8 cellular contexts compared by ENCODE assay signal in the genomic region with DNA sequence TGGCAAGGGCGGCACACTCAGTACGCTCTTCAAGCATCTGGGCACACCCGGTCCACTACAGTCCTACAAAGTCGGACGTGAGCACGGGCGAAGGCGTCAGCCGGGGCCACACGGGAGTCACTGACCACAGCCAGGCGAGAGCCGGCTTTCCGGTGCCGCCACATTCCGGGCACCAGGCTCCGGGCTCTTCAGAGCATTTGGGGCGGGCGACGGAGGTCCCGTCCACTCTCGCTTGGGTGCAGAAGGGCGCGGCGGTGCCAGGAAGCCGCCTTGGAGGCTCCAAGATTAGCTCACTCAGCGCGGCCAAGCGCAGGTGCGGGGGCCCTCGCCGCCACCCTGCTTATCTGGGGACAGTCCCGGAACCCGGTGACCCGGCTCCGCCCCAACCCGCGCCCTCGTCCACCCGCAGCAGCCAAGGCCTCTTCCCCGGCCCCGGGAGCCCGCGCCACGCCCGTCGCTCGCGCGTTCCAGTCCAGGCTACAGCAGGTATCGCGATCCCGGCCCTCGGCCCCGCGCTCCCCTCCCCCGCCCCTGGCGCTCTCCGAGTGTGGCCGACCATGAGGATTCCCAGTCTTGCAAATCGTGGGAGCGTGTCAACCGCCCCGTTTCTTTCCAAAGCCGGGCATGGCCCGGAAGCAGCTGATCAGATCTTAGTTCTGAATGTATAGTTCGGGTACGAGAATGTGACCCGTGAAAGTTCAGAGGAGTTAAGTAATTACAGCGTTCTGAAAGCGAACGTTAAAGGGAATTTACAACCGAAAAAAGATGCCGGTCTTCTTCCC. TPM values are rescaled to one million over a fixed set of nuclear protein-coding genes. Genes with fewer than 3 reads are reported as not detected.
A peak's percentile ranks its signal among the peaks of the same experiment; 100 is the strongest.
DNase-seq lines count a peak whose midpoint lies in the region; ATAC-seq and TF ChIP-seq lines count a peak whose summit lies in the region.

ADPRH (plus strand) TSS at position 127 of the 782 bp plus-strand sequence. CDS start 2,678 bp downstream, outside the sequence.

- WGBS in suprapubic skin, result 2% methylated on average over 20 of the region's 73 CpGs

- peak within 1 kb of the TSS; percentile 84 for H3K4me3 Mint-ChIP-seq in activated T-cell treated with anti-CD3 and anti-CD28 coated beads, Interleukin-2, amount 50 U/mL, for 24 hours
- peak within 1 kb of the TSS; percentile 91 for H3K4me3 Mint-ChIP-seq in natural killer cell

- no peak for TF ChIP-seq CTCF in fibroblast of mammary gland (conservative IDR thresholded peaks at IDR 0.05; ENCODE audit: control insufficient read depth, insufficient read depth, low read depth, low read length)
- no peak for TF ChIP-seq CTCF in natural killer cell (IDR thresholded peaks at IDR 0.05)
- TF ChIP-seq CTCF in suprapubic skin (IDR thresholded peaks at IDR 0.05), result no peak

- peaks cover 29% of the 10 kb centered on the region for H3K4me1 Mint-ChIP-seq in activated T-cell treated with anti-CD3 and anti-CD28 coated beads, Interleukin-2, amount 50 U/mL, for 24 hours (ENCODE audit: low read depth)
- peaks cover 12 to 18% of the 10 kb centered on the region in 2 donors for H3K4me1 Mint-ChIP-seq in natural killer cell

- peak; percentile 25 for DNase-seq in activated gamma-delta T cell treated with Interleukin-2 at 50 U/mL for 16 hours
- no peak for DNase-seq in activated gamma-delta T cell (lab: John Stamatoyannopoulos, UW)
- DNase-seq in NCI-H2227 (lab: John Stamatoyannopoulos, UW; ENCODE audit: unreplicated experiment), result peak; percentile 72
- peak; percentile 76 for DNase-seq in activated T-cell treated with anti-CD3 and anti-CD28 coated beads, Interleukin-2, amount 50 U/mL, for 24 hours
- peak; percentile 54 for DNase-seq in fibroblast of mammary gland (ENCODE audit: low read depth)
- peak; percentile 51 for DNase-seq in natural killer cell
- DNase-seq in suprapubic skin (ENCODE audit: low spot score in 2 of 2), result peak; percentile 81 to 88

- H3K27ac Mint-ChIP-seq in activated T-cell treated with anti-CD3 and anti-CD28 coated beads, Interleukin-2, amount 50 U/mL, for 24 hours, result peak within 1 kb of the TSS; percentile 91
- H3K27ac Mint-ChIP-seq in natural killer cell, result peak within 1 kb of the TSS; percentile 85 to 88

- intact Hi-C loops in natural killer cell (cut with micrococcal nuclease), result loop anchor here (5.0 kb wide), 1 partner anchor 82 kb away; the partner anchor contains the start of gene TIMMDC1

- peak in 1 of 2 donors; percentile 43 for TF ChIP-seq POLR2A in suprapubic skin (IDR thresholded peaks at IDR 0.05)

- H3K36me3 ChIP-seq in suprapubic skin, result no peaks in the 10 kb centered on the region

- peaks cover 14% of the 10 kb centered on the region for H3K4me1 ChIP-seq in suprapubic skin

- H3K27me3 Mint-ChIP-seq in activated T-cell treated with anti-CD3 and anti-CD28 coated beads, Interleukin-2, amount 50 U/mL, for 24 hours, result peaks cover 8% of the 10 kb centered on the region
- no peaks in the 10 kb centered on the region for H3K27me3 Mint-ChIP-seq in natural killer cell (ENCODE audit: low read depth in 2 of 2)

- no peak for TF ChIP-seq EP300 in suprapubic skin (IDR thresholded peaks at IDR 0.05)

- no peaks in the 10 kb centered on the region for H3K27me3 ChIP-seq in suprapubic skin

- no peaks in the 10 kb centered on the region for H3K9me3 ChIP-seq in suprapubic skin

- ATAC-seq in HG02852 (IDR thresholded peaks at IDR 0.05; ENCODE audit: unreplicated experiment) (peak; percentile 66), natural killer cell (peak; percentile 75 to 84 (median 78))

- no peaks in the 10 kb centered on the region for H3K9me3 Mint-ChIP-seq in activated T-cell treated with anti-CD3 and anti-CD28 coated beads, Interleukin-2, amount 50 U/mL, for 24 hours
- no peaks in the 10 kb centered on the region for H3K9me3 Mint-ChIP-seq in natural killer cell

- H3K36me3 Mint-ChIP-seq in activated T-cell treated with anti-CD3 and anti-CD28 coated beads, Interleukin-2, amount 50 U/mL, for 24 hours (ENCODE audit: low read depth), result no peaks in the 10 kb centered on the region
- no peaks in the 10 kb centered on the region for H3K36me3 Mint-ChIP-seq in natural killer cell

- H3K4me3 ChIP-seq in fibroblast of mammary gland (ENCODE audit: control insufficient read depth, low read depth, low read length) (peak within 1 kb of the TSS; percentile 54), suprapubic skin (peak within 1 kb of the TSS; percentile 63)

- H3K27ac ChIP-seq in suprapubic skin, result peak within 1 kb of the TSS; percentile 88

RNA-seq across cellular contexts. Expression of gene ADPRH, which starts in this region (rescaled TPM):
- total RNA-seq in natural killer cell (1 to 10 TPM; 3.8 to 6.2 (median 4.5) TPM), suprapubic skin (1 to 10 TPM; 1.3 to 3.9 (median 2.3) TPM)
